Comparison of ENCODE assay signal across 6 cellular contexts in genomic region chr7:55699450-55699842, GRCh38.
A peak's percentile ranks its signal among the peaks of the same experiment; 100 is the strongest.
DNase-seq lines count a peak whose midpoint lies in the region; ATAC-seq, FAIRE-seq and TF ChIP-seq lines count a peak whose summit lies in the region.
"Not testable (repeated sequence)": the region's sequence is repeated elsewhere in the genome, so short reads cannot be mapped to it uniquely, and the experiment has no call there.

No MANE protein-coding gene starts in this region.

- not testable (repeated sequence) for H3K36me3 ChIP-seq in Caco-2 (ENCODE audit: control insufficient read depth, insufficient read depth, low read length); PC-9 (ENCODE audit: low read depth); mammary epithelial cell (ENCODE audit: insufficient read depth, low read length); HepG2 (replicated peaks in 1 of 2; ENCODE audit: control insufficient read depth in 1 of 2, insufficient read depth in 2 of 2, low read length in 2 of 2)

- intact Hi-C loops in Caco-2 (cut with micrococcal nuclease; ENCODE audit: unreplicated experiment); PC-9 (cut with micrococcal nuclease; ENCODE audit: unreplicated experiment); activated CD4-positive, alpha-beta T cell treated with anti-CD3 and anti-CD28 coated beads for 36 hours (cut with DNase I, micrococcal nuclease); mammary epithelial cell (cut with micrococcal nuclease); HepG2 (cut with micrococcal nuclease; ENCODE audit: unreplicated experiment): not testable (repeated sequence)

- H3K9me3 ChIP-seq in Caco-2; PC-9 (ENCODE audit: insufficient read depth, low read depth); mammary epithelial cell (replicated peaks; ENCODE audit: insufficient read depth, low read length); HepG2 (ENCODE audit: low read length): not testable (repeated sequence)

- H3K36me3 Mint-ChIP-seq in Caco-2 (ENCODE audit: insufficient read depth, unreplicated experiment); activated CD4-positive, alpha-beta T cell treated with anti-CD3 and anti-CD28 coated beads for 36 hours (ENCODE audit: low read depth); activated naive CD8-positive, alpha-beta T cell treated with anti-CD3 and anti-CD28 coated beads for 36 hours: not testable (repeated sequence)

- dilution Hi-C loops in mammary epithelial cell (cut with HindIII; ENCODE audit: low sequenced_read_pairs) = not testable (repeated sequence)

- in situ Hi-C loops in mammary epithelial cell (cut with MboI; ENCODE audit: low sequenced_read_pairs in 2 of 2) = loop anchor here in 1 of 2 donors (25.0 kb wide), 1 partner anchor 88 kb away; no protein-coding TSS in a partner anchor
- in situ Hi-C loops in HepG2 (cut with HindIII; ENCODE audit: extremely low pct_ligation_motif_present, low pct_unique_long_range_greater_than_20kb) = not testable (repeated sequence)

- peak overlapping the region; percentile 54; the same call in 1 of the 2 replicates for H2AFZ ChIP-seq in PC-9
- H2AFZ ChIP-seq in mammary epithelial cell (ENCODE audit: low read depth, low read length); HepG2 (ENCODE audit: low read length): not testable (repeated sequence)

- not testable (repeated sequence) for TF ChIP-seq POLR2A in HepG2 (IDR thresholded peaks at IDR 0.05; ENCODE audit: insufficient read depth in 1 of 2, low read depth in 2 of 2, low read length in 2 of 2)

- not testable (repeated sequence) for H3K27me3 Mint-ChIP-seq in Caco-2 (ENCODE audit: insufficient read depth, unreplicated experiment); activated CD4-positive, alpha-beta T cell treated with anti-CD3 and anti-CD28 coated beads for 36 hours; activated naive CD8-positive, alpha-beta T cell treated with anti-CD3 and anti-CD28 coated beads for 36 hours

- H4K20me1 ChIP-seq in PC-9 (ENCODE audit: insufficient read depth); mammary epithelial cell (ENCODE audit: insufficient read depth, low read length); HepG2 (ENCODE audit: insufficient read depth, low read length): not testable (repeated sequence)

- H3K4me2 ChIP-seq in PC-9 (peak overlapping the region; percentile 65), mammary epithelial cell (ENCODE audit: insufficient read depth, low read depth, low read length) (peak overlapping the region; percentile 31), HepG2 (ENCODE audit: low read depth, low read length) (0 out of 2 replicates have a peak overlapping the region, but pooled peaks have one; percentile 32)

- POLR2A ChIA-PET in Caco-2 (lab: Charles Lee); activated CD4-positive, alpha-beta T cell treated with anti-CD3 and anti-CD28 coated beads for 36 hours (lab: Charles Lee); HepG2 (lab: Yijun Ruan, JAX): not testable (repeated sequence)
- POLR2A ChIA-PET in PC-9 (lab: Charles Lee; ENCODE audit: unreplicated experiment) = interaction anchor here (0.6 kb wide), 1 partner anchor 641 kb away, joined by 3 read pairs; no protein-coding TSS in a partner anchor

- CTCF ChIA-PET in Caco-2 (lab: Charles Lee); PC-9 (lab: Charles Lee); activated CD4-positive, alpha-beta T cell treated with anti-CD3 and anti-CD28 coated beads for 36 hours (lab: Charles Lee); mammary epithelial cell (lab: Charles Lee; ENCODE audit: low non-redundant PET); HepG2 (lab: Yijun Ruan, JAX; ENCODE audit: low intra/inter-chr PET ratio, low total read pairs): not testable (repeated sequence)

- H3K4me3 Mint-ChIP-seq in Caco-2 (ENCODE audit: unreplicated experiment); activated CD4-positive, alpha-beta T cell treated with anti-CD3 and anti-CD28 coated beads for 36 hours; activated naive CD8-positive, alpha-beta T cell treated with anti-CD3 and anti-CD28 coated beads for 36 hours: not testable (repeated sequence)

- TF ChIP-seq CTCF in Caco-2 (IDR thresholded peaks at IDR 0.05; ENCODE audit: insufficient read depth in 1 of 2, low read depth in 1 of 2, low read length in 1 of 2, severe bottlenecking in 1 of 2, unreplicated experiment in 1 of 2); PC-9 (conservative IDR thresholded peaks at IDR 0.05); mammary epithelial cell (conservative IDR thresholded peaks at IDR 0.05 in 1 of 2, IDR thresholded peaks at IDR 0.05 in 1 of 2; ENCODE audit: extremely low read depth in 1 of 2, insufficient read depth in 1 of 2, low read depth in 1 of 2, low read length in 2 of 2); HepG2 (CRISPR knock-in tag; IDR thresholded peaks at IDR 0.05): not testable (repeated sequence)

- not testable (repeated sequence) for H3K79me2 ChIP-seq in PC-9 (ENCODE audit: low read depth); mammary epithelial cell (ENCODE audit: insufficient read depth, low read length); HepG2 (ENCODE audit: insufficient read depth, low read length)

- not testable (repeated sequence) for H3K4me1 ChIP-seq in Caco-2
- peaks cover 56% of the 10 kb centered on the region for H3K4me1 ChIP-seq in PC-9 (replicated peaks; ENCODE audit: insufficient read depth)
- peaks cover 14% of the 10 kb centered on the region for H3K4me1 ChIP-seq in mammary epithelial cell (ENCODE audit: insufficient read depth, low read length)
- H3K4me1 ChIP-seq in HepG2 (ENCODE audit: insufficient read depth, low read length) = peaks cover 55% of the 10 kb centered on the region

- H3K9me2 ChIP-seq in PC-9 (ENCODE audit: insufficient read depth) = not testable (repeated sequence)

- 37% methylated on average over 3 of the region's 5 CpGs for WGBS in mammary epithelial cell (ENCODE audit: low coverage, missing lambda C conversion rate)
- WGBS in HepG2 (ENCODE audit: low lambda C conversion rate) = 92% methylated on average over 4 of the region's 5 CpGs

- BruUV-seq in Caco-2 (replicated peaks; lab: Mats Ljungman, UMichigan) (TSS peak; percentile 47), PC-9 (replicated peaks; lab: Mats Ljungman, UMichigan) (TSS peak; percentile 30), mammary epithelial cell (replicated peaks; lab: Mats Ljungman, UMichigan) (TSS peak; percentile 78)
- BruUV-seq in HepG2 (replicated peaks; lab: Mats Ljungman, UMichigan) = not testable (repeated sequence)

- H3F3A ChIP-seq in PC-9 (ENCODE audit: insufficient read depth, low read depth) = peaks cover 19% of the 10 kb centered on the region

- FAIRE-seq in HepG2 (lab: Jason Lieb, UNC) = not testable (repeated sequence)

- H3K9me3 Mint-ChIP-seq in Caco-2 (ENCODE audit: unreplicated experiment); activated CD4-positive, alpha-beta T cell treated with anti-CD3 and anti-CD28 coated beads for 36 hours (ENCODE audit: low read depth); activated naive CD8-positive, alpha-beta T cell treated with anti-CD3 and anti-CD28 coated beads for 36 hours: not testable (repeated sequence)

- TF ChIP-seq EP300 in HepG2 (IDR thresholded peaks at IDR 0.05; ENCODE audit: low read depth in 2 of 2, low read length in 2 of 2); HepG2 (CRISPR knock-in tag; IDR thresholded peaks at IDR 0.05; ENCODE audit: borderline replicate concordance): not testable (repeated sequence)

- TF ChIP-seq RAD21 in HepG2 (CRISPR knock-in tag; IDR thresholded peaks at IDR 0.05) = not testable (repeated sequence)

- ATAC-seq in activated CD4-positive, alpha-beta T cell treated with anti-CD3 and anti-CD28 coated beads for 36 hours; HepG2: not testable (repeated sequence)

- not testable (repeated sequence) for H3K4me3 ChIP-seq in Caco-2 (ENCODE audit: low read depth, low read length); PC-9; mammary epithelial cell (replicated peaks in 1 of 3; ENCODE audit: insufficient read depth in 1 of 3, low read depth in 2 of 3, low read length in 3 of 3); HepG2 (replicated peaks in 1 of 3; ENCODE audit: insufficient read depth in 1 of 3, low read depth in 2 of 3, low read length in 3 of 3)

- not testable (repeated sequence) for H3K27ac Mint-ChIP-seq in Caco-2 (ENCODE audit: unreplicated experiment)
- peak overlapping the region; percentile 78 for H3K27ac Mint-ChIP-seq in activated CD4-positive, alpha-beta T cell treated with anti-CD3 and anti-CD28 coated beads for 36 hours
- H3K27ac Mint-ChIP-seq in activated naive CD8-positive, alpha-beta T cell treated with anti-CD3 and anti-CD28 coated beads for 36 hours = peak overlapping the region; percentile 29

- not testable (repeated sequence) for H3K27me3 ChIP-seq in Caco-2 (replicated peaks; ENCODE audit: control insufficient read depth, insufficient read depth, low read length); PC-9 (ENCODE audit: insufficient read depth, low read depth); mammary epithelial cell (ENCODE audit: insufficient read depth, low read length); HepG2 (ENCODE audit: control insufficient read depth in 1 of 2, insufficient read depth in 2 of 2, low read length in 2 of 2)

- H3K9ac ChIP-seq in mammary epithelial cell (ENCODE audit: insufficient read depth, low read length) (peak overlapping the region; percentile 68), HepG2 (ENCODE audit: insufficient read depth, low read depth, low read length) (peak overlapping the region; percentile 64)

- H3K4me1 Mint-ChIP-seq in Caco-2 (ENCODE audit: low read depth, unreplicated experiment); activated CD4-positive, alpha-beta T cell treated with anti-CD3 and anti-CD28 coated beads for 36 hours; activated naive CD8-positive, alpha-beta T cell treated with anti-CD3 and anti-CD28 coated beads for 36 hours: not testable (repeated sequence)

- not testable (repeated sequence) for DNase-seq in Caco-2; PC-9; activated CD4-positive, alpha-beta T cell treated with anti-CD3 and anti-CD28 coated beads for 36 hours; activated naive CD8-positive, alpha-beta T cell treated with anti-CD3 and anti-CD28 coated beads for 36 hours; mammary epithelial cell; HepG2 (ENCODE audit: low spot score)

- H3K27ac ChIP-seq in PC-9 (peak overlapping the region; percentile 93), mammary epithelial cell (ENCODE audit: insufficient read depth, low read depth, low read length) (peak overlapping the region; percentile 100), HepG2 (ENCODE audit: extremely low read length, insufficient read depth, low read length) (peak overlapping the region; percentile 79)
